In genomic region chr3:192915724-192916123, GRCh38 we compare ENCODE assay signal across 9 cellular contexts. TPM values are rescaled to one million over a fixed set of nuclear protein-coding genes. Genes with fewer than 3 reads are reported as not detected.
DNase-seq lines count a peak whose midpoint lies in the region; ATAC-seq, FAIRE-seq and TF ChIP-seq lines count a peak whose summit lies in the region.
"Had no signal": no experiment of that assay in that cellular context is flagged by ENCODE, and none has a peak within 500 bp of the region (broad histone marks: within the 10 kb centered on the region; RNA-seq: fewer than 3 reads in every experiment).

No MANE protein-coding gene starts in this region.

- FAIRE-seq in bronchial epithelial cell (lab: Jason Lieb, UNC): no peak

- intact Hi-C loops in naive thymus-derived CD4-positive, alpha-beta T cell (cut with micrococcal nuclease): loop anchor here (1.0 to 10.0 kb wide), 5 partner anchors 8 to 679 kb away; partner anchors contain the start of gene OPA1 (in 2 of the 2)
- intact Hi-C loops in sciatic nerve (cut with DNase I) (no loop called here), body of pancreas (cut with DNase I) (no loop called here)

- no peak for TF ChIP-seq CTCF in bronchial epithelial cell (IDR thresholded peaks at IDR 0.05; ENCODE audit: insufficient read depth, low read length, severe bottlenecking)
- TF ChIP-seq CTCF in body of pancreas (IDR thresholded peaks at IDR 0.05): no peak

- no peak for TF ChIP-seq POLR2A in body of pancreas (IDR thresholded peaks at IDR 0.05)

- 78 to 84% methylated on average over 2 of the region's 2 CpGs for WGBS in body of pancreas, 2 donors

- CTCF ChIA-PET in naive thymus-derived CD4-positive, alpha-beta T cell (lab: Charles Lee): interaction anchor here (0.8 kb wide), 1 partner anchor 9 kb away, joined by 3 read pairs; no protein-coding TSS in a partner anchor

- H3K4me1 Mint-ChIP-seq in naive thymus-derived CD4-positive, alpha-beta T cell: peaks cover 6 to 58% (median 45%) of the 10 kb centered on the region in 7 donors

- H3K4me1 ChIP-seq in HUES6 (ENCODE audit: control insufficient read depth, insufficient read depth, low read length) (peaks cover 45% of the 10 kb centered on the region), body of pancreas (peaks cover 16% of the 10 kb centered on the region)
- peaks cover 0 to 11% of the 10 kb centered on the region in 2 donors for H3K4me1 ChIP-seq in naive thymus-derived CD4-positive, alpha-beta T cell (ENCODE audit: control insufficient read depth in 2 of 2, insufficient read depth in 2 of 2, low read length in 2 of 2)

- DNase-seq in Daoy (ENCODE audit: low read depth) (peak; percentile 52), bronchial epithelial cell (ENCODE audit: low read depth) (peak; percentile 35), sciatic nerve (ENCODE audit: low spot score) (no peak), body of pancreas (no peak), Ammon's horn (ENCODE audit: low spot score) (no peak)
- DNase-seq in naive thymus-derived CD4-positive, alpha-beta T cell: no peak
- DNase-seq: NCI-H446 treated with DMSO at 0.1 percent for 48 hours had no signal

- H3K36me3 ChIP-seq in HUES6 (ENCODE audit: control insufficient read depth, insufficient read depth, low read length): no peaks in the 10 kb centered on the region
- H3K36me3 ChIP-seq in bronchial epithelial cell (ENCODE audit: control insufficient read depth, insufficient read depth, low read length): no peaks in the 10 kb centered on the region
- no peaks in the 10 kb centered on the region for H3K36me3 ChIP-seq in naive thymus-derived CD4-positive, alpha-beta T cell (ENCODE audit: control insufficient read depth in 2 of 3, insufficient read depth in 3 of 3, low read length in 3 of 3)
- H3K36me3 ChIP-seq in body of pancreas (replicated peaks in 1 of 2; ENCODE audit: insufficient read depth in 1 of 2, low read depth in 2 of 2): no peaks in the 10 kb centered on the region

- H3K36me3 Mint-ChIP-seq in naive thymus-derived CD4-positive, alpha-beta T cell: peaks cover 0 to 19% (median 0%) of the 10 kb centered on the region in 5 donors

- H3K27ac Mint-ChIP-seq in naive thymus-derived CD4-positive, alpha-beta T cell: peak overlapping the region in 3 of 9 donors; percentile 56 to 90 (median 84)

- H3K9me3 ChIP-seq in HUES6 (ENCODE audit: control insufficient read depth, insufficient read depth, low read depth, low read length) (no peaks in the 10 kb centered on the region), body of pancreas (no peaks in the 10 kb centered on the region)
- no peaks in the 10 kb centered on the region for H3K9me3 ChIP-seq in naive thymus-derived CD4-positive, alpha-beta T cell (ENCODE audit: control insufficient read depth in 2 of 3, low read length in 3 of 3)

- peaks cover 0 to 2% (median 0%) of the 10 kb centered on the region in 11 donors for H3K9me3 Mint-ChIP-seq in naive thymus-derived CD4-positive, alpha-beta T cell

- POLR2A ChIA-PET in naive thymus-derived CD4-positive, alpha-beta T cell (lab: Charles Lee): interaction anchor here (1.4 to 2.7 kb wide), 3 partner anchors 9 to 23 kb away, joined by 3 to 14 read pairs (median 3); no protein-coding TSS in a partner anchor

- H3K4me3 Mint-ChIP-seq in naive thymus-derived CD4-positive, alpha-beta T cell: peak overlapping the region in 9 of 10 donors; percentile 36 to 99 (median 92)

- H3K27ac ChIP-seq in HUES6 (ENCODE audit: low read depth, low read length) (no peak overlapping the region), body of pancreas (no peak overlapping the region)
- no peak overlapping the region for H3K27ac ChIP-seq in naive thymus-derived CD4-positive, alpha-beta T cell (ENCODE audit: low read depth, low read length)

- H3K9ac ChIP-seq in HUES6 (ENCODE audit: low read length): peak overlapping the region; percentile 100

- H3K4me3 ChIP-seq in HUES6 (ENCODE audit: low read depth, low read length) (peak overlapping the region; percentile 100), bronchial epithelial cell (ENCODE audit: low read depth, low read length) (peak overlapping the region; percentile 63), body of pancreas (no peak overlapping the region)
- no peak overlapping the region for H3K4me3 ChIP-seq in naive thymus-derived CD4-positive, alpha-beta T cell (ENCODE audit: low read length)

- H3K27me3 Mint-ChIP-seq in naive thymus-derived CD4-positive, alpha-beta T cell: peaks cover 43 to 61% (median 56%) of the 10 kb centered on the region in 5 donors

- H3K27me3 ChIP-seq in HUES6 (ENCODE audit: control insufficient read depth, insufficient read depth, low read length) (no peaks in the 10 kb centered on the region), bronchial epithelial cell (ENCODE audit: control insufficient read depth, insufficient read depth, low read length) (no peaks in the 10 kb centered on the region), body of pancreas (no peaks in the 10 kb centered on the region)
- H3K27me3 ChIP-seq in naive thymus-derived CD4-positive, alpha-beta T cell (ENCODE audit: control insufficient read depth in 2 of 2, insufficient read depth in 2 of 2, low read length in 2 of 2): no peaks in the 10 kb centered on the region

- no peak for ATAC-seq in naive thymus-derived CD4-positive, alpha-beta T cell
- no peak for ATAC-seq in GM21825 (IDR thresholded peaks at IDR 0.05; ENCODE audit: unreplicated experiment)
- no peak for ATAC-seq in sciatic nerve
- no peak for ATAC-seq in body of pancreas

RNA-seq across cellular contexts. Expression of gene MB21D2, which starts 1.9 kb away (rescaled TPM):
- 43.2 and 54.1 TPM in 2 replicates for total RNA-seq in Daoy (2014; rRNA removed; shearing (Covaris generic))
- total RNA-seq in bronchial epithelial cell: 9.2 and 9.6 TPM in 2 replicates
- 10 to 100 TPM in 1 of 5 experiments, 1 to 10 TPM in 4; 1.7 to 21.5 (median 3.3) TPM for total RNA-seq in naive thymus-derived CD4-positive, alpha-beta T cell
- 1 to 10 TPM; 3.2 to 6.5 TPM for polyA plus RNA-seq in naive thymus-derived CD4-positive, alpha-beta T cell
- total RNA-seq in sciatic nerve: 7.8 TPM
- total RNA-seq in body of pancreas: 1 to 10 TPM in 1 of 2 donors, under 1 TPM in 1; 0.66 to 1.8 TPM

Comparison
In these comparisons a context has a peak if more than half of its experiments do, and no peak if none do; other contexts are left out.
1. DNase-seq: peak in Daoy (single experiment) and bronchial epithelial cell (single experiment); none in naive thymus-derived CD4-positive, alpha-beta T cell (0 of 9), sciatic nerve (single experiment), body of pancreas (0 of 4) and Ammon's horn (single experiment).
2. H3K4me3 ChIP-seq: peak in HUES6 (single experiment) and bronchial epithelial cell (single experiment); none in naive thymus-derived CD4-positive, alpha-beta T cell (single experiment) and body of pancreas (0 of 2).
3. intact Hi-C loops: an anchor here in naive thymus-derived CD4-positive, alpha-beta T cell (1.0 to 10.0 kb wide); none called in sciatic nerve and body of pancreas.